16 cellular contexts compared by ENCODE assay signal in the genomic region with DNA sequence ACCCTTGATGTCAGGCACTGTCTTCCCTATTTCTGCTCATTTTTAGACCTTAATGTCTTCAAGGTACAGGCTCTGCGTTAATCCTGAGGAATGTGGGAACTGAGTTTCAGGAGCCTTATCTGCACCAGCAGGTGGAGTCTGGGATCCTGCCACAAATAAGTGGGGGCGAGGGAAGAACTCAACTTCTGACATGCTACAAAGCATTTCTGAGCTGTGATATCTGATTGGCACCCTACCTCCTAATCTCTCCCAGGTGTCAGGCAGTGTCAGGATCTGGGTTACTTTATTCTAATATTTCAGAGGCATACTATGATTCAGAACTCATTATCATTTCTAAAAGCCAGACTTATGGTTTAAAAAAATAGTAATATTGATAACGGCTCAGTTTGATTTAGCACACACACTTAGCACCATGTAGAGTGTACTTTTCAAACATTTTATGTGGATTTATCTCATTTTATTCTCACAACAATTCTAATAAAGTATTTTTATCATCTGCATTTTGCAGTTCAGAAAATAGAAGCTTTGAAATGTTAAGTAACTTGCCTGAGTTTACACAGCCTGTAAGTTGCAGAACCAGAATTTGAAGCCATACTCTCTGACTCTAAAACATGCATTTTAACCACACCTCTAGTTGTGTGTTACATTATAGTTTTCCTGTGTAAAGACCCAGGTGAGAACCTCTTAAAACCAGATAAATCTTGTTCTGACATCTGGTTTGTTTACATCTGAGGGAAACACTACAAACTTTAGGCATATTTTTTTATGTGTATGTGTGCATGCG.
A peak's percentile ranks its signal among the peaks of the same experiment; 100 is the strongest.
DNase-seq lines count a peak whose midpoint lies in the region; ATAC-seq and TF ChIP-seq lines count a peak whose summit lies in the region.
"Had no signal": no experiment of that assay in that cellular context is flagged by ENCODE, and none has a peak within 500 bp of the region (broad histone marks: within the 10 kb centered on the region; RNA-seq: fewer than 3 reads in every experiment).

No MANE protein-coding gene starts in this region.

- H3K9me3 ChIP-seq in BE2C (no peaks in the 10 kb centered on the region), lower lobe of right lung (no peaks in the 10 kb centered on the region), SJCRH30 (replicated peaks) (no peaks in the 10 kb centered on the region)

- H3K36me3 ChIP-seq in BE2C = no peaks in the 10 kb centered on the region
- no peaks in the 10 kb centered on the region for H3K36me3 ChIP-seq in lower lobe of right lung
- no peaks in the 10 kb centered on the region for H3K36me3 ChIP-seq in SJCRH30

- no peak for TF ChIP-seq POLR2A in GM18505 (IDR thresholded peaks at IDR 0.05; ENCODE audit: borderline replicate concordance, extremely low read depth, insufficient read depth, insufficient read length)

- H3K27me3 ChIP-seq in BE2C (peaks cover 8% of the 10 kb centered on the region), lower lobe of right lung (ENCODE audit: low read depth) (no peaks in the 10 kb centered on the region), SJCRH30 (no peaks in the 10 kb centered on the region)

- peak; percentile 20; the same call in 1 of the 2 replicates for TF ChIP-seq CTCF in BE2C (IDR thresholded peaks at IDR 0.05; ENCODE audit: low read depth, low read length)
- TF ChIP-seq CTCF in LNCaP clone FGC (IDR thresholded peaks at IDR 0.05; ENCODE audit: control insufficient read depth, extremely low read depth, insufficient read depth) = peak; percentile 48
- TF ChIP-seq CTCF in lower lobe of right lung (IDR thresholded peaks at IDR 0.05) = no peak

- ATAC-seq in lower lobe of right lung (peak; percentile 24 to 79), GM18505 (IDR thresholded peaks at IDR 0.05; ENCODE audit: unreplicated experiment) (no peak)
- ATAC-seq: stimulated activated naive CD8-positive, alpha-beta T cell treated with anti-CD3 and anti-CD28 coated beads, Interleukin-15, Interleukin-2, amounts not matched to agents 100 U/mL and 50 U/mL, for 24 hours had no signal

- no peak for DNase-seq in BE2C
- DNase-seq in LNCaP clone FGC (ENCODE audit: low read depth) = no peak
- DNase-seq in dermis blood vessel endothelial cell = peak; percentile 68
- DNase-seq in lower lobe of right lung = no peak
- DNase-seq in SJCRH30 = no peak
- no peak for DNase-seq in T1000 (lab: John Stamatoyannopoulos, UW)
- DNase-seq in activated naive CD4-positive, alpha-beta T cell treated with anti-CD3 and anti-CD28 coated beads, Interleukin-2, amount 50 U/mL, for 16 hours = no peak
- DNase-seq: activated CD4-positive, alpha-beta memory T cell treated with anti-CD3 and anti-CD28 coated beads for 36 hours; cerebellar nuclear complex; COR-L47; GF-D8; NCI-H2171 treated with DMSO at 0.1 percent for 48 hours; posterior cingulate gyrus; Right ventricle myocardium superior; stimulated activated naive CD8-positive, alpha-beta T cell treated with anti-CD3 and anti-CD28 coated beads, Interleukin-15, Interleukin-2, amounts not matched to agents 100 U/mL and 50 U/mL, for 24 hours had no signal

- no peak overlapping the region for H3K27ac ChIP-seq in lower lobe of right lung
- no peak overlapping the region for H3K27ac ChIP-seq in SJCRH30

- intact Hi-C loops in lower lobe of right lung (cut with DNase I) = no loop called here

- H3K4me3 ChIP-seq in BE2C (ENCODE audit: low read depth, low read length) (no peak overlapping the region), LNCaP clone FGC (ENCODE audit: low read depth, low read length) (no peak overlapping the region), lower lobe of right lung (no peak overlapping the region), SJCRH30 (no peak overlapping the region)

- H3K4me1 ChIP-seq in BE2C (no peaks in the 10 kb centered on the region), lower lobe of right lung (peaks cover 7% of the 10 kb centered on the region), SJCRH30 (peaks cover 6% of the 10 kb centered on the region; the same call in 1 of the 2 replicates)
